ENCODE assay signal across 1 cellular context in genomic region chr1:10502206-10502605, GRCh38.
TF ChIP-seq lines count a peak whose summit lies in the region.

No MANE protein-coding gene starts in this region.

TF ChIP-seq in K562, 482 proteins besides CTCF, POLR2A, EP300 and RAD21:
- no peak for TF ChIP-seq MEF2D (tag; conservative IDR thresholded peaks at IDR 0.05; ENCODE audit: low read depth)
- no peak for TF ChIP-seq ZSCAN32 (CRISPR knock-in tag; IDR thresholded peaks at IDR 0.05)
- TF ChIP-seq ZNF695 (CRISPR knock-in tag; IDR thresholded peaks at IDR 0.05), result no peak
- no peak for TF ChIP-seq ARID1B (IDR thresholded peaks at IDR 0.05)
- no peak for TF ChIP-seq RHOXF2B (CRISPR knock-in tag; conservative IDR thresholded peaks at IDR 0.05)
- no peak for TF ChIP-seq HNRNPH1 (optimal IDR thresholded peaks at IDR 0.05; ENCODE audit: low read depth, low read length)
- TF ChIP-seq, protein P1, sequence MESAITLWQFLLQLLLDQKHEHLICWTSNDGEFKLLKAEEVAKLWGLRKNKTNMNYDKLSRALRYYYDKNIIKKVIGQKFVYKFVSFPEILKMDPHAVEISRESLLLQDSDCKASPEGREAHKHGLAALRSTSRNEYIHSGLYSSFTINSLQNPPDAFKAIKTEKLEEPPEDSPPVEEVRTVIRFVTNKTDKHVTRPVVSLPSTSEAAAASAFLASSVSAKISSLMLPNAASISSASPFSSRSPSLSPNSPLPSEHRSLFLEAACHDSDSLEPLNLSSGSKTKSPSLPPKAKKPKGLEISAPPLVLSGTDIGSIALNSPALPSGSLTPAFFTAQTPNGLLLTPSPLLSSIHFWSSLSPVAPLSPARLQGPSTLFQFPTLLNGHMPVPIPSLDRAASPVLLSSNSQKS (CRISPR knock-in tag; IDR thresholded peaks at IDR 0.05), result no peak
- TF ChIP-seq ZFP91 (CRISPR knock-in tag; IDR thresholded peaks at IDR 0.05), result no peak
- TF ChIP-seq, protein P2, sequence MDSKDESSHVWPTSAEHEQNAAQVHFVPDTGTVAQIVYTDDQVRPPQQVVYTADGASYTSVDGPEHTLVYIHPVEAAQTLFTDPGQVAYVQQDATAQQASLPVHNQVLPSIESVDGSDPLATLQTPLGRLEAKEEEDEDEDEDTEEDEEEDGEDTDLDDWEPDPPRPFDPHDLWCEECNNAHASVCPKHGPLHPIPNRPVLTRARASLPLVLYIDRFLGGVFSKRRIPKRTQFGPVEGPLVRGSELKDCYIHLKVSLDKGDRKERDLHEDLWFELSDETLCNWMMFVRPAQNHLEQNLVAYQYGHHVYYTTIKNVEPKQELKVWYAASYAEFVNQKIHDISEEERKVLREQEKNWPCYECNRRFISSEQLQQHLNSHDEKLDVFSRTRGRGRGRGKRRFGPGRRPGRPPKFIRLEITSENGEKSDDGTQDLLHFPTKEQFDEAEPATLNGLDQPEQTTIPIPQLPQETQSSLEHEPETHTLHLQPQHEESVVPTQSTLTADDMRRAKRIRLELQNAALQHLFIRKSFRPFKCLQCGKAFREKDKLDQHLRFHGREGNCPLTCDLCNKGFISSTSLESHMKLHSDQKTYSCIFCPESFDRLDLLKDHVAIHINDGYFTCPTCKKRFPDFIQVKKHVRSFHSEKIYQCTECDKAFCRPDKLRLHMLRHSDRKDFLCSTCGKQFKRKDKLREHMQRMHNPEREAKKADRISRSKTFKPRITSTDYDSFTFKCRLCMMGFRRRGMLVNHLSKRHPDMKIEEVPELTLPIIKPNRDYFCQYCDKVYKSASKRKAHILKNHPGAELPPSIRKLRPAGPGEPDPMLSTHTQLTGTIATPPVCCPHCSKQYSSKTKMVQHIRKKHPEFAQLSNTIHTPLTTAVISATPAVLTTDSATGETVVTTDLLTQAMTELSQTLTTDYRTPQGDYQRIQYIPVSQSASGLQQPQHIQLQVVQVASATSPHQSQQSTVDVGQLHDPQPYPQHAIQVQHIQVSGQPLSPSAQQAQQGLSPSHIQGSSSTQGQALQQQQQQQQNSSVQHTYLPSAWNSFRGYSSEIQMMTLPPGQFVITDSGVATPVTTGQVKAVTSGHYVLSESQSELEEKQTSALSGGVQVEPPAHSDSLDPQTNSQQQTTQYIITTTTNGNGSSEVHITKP (IDR thresholded peaks at IDR 0.05; ENCODE audit: partially characterized antibody), result no peak
- TF ChIP-seq ZNF324 (CRISPR knock-in tag; IDR thresholded peaks at IDR 0.05), result no peak
